ENCODE assay signal across 9 cellular contexts in the genomic region with DNA sequence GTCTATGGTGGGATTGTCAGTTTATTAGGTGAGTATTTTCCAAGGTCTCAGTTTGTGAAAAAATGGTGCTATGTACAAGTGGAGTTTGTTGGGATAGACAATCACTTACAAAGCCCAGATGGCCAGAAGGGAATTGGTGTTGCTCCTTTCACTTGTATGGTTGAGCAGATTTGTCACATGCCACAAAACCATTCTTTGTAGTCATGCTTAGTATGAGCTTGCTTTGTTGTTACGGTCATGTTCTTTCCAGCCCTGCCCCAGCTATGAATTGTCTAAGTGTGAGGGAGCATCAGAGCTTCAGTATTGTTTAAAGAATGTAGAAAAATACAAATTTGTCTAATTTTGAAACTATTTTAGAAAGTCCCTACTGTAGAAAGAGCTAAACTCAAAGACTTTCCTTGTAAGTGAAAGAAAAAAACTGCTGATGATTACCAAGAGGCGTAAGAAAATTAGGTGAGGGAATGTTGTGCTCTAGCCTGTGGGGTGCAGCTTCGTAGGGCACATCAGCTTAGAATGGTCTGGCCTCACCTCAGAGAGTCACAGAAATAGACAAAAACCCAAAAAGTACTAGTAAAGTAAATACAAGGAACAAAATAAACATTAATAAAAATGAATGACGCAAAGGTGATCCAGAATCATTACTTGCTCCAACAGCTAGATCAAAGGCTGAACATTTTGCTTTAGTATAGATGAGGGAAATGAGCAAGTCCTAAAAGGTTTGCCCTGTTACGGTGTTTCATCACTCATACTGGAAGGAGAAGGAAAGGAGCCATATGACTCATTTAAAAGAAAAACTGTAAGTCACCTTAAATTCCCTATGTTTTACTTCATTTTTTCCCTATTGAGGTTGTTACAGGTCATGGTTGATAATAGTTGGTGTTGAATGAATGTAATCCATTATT. TPM values are rescaled to one million over a fixed set of nuclear protein-coding genes. Genes with fewer than 3 reads are reported as not detected.
DNase-seq lines count a peak whose midpoint lies in the region; ATAC-seq, FAIRE-seq and TF ChIP-seq lines count a peak whose summit lies in the region.
"Had no signal": no experiment of that assay in that cellular context is flagged by ENCODE, and none has a peak within 500 bp of the region (broad histone marks: within the 10 kb centered on the region; RNA-seq: fewer than 3 reads in every experiment).

No MANE protein-coding gene starts in this region.

- no peak overlapping the region for H3K9ac ChIP-seq in K562 (ENCODE audit: insufficient read depth in 1 of 2, low read depth in 2 of 2, low read length in 2 of 2)
- H3K9ac ChIP-seq in mesendoderm (ENCODE audit: low read length), result no peak overlapping the region

- no peaks in the 10 kb centered on the region for H3K9me1 ChIP-seq in K562 (ENCODE audit: control insufficient read depth, insufficient read depth, low read length)

- no peak overlapping the region for H2AK5ac ChIP-seq in mesendoderm (ENCODE audit: low read length)

- POLR2A ChIA-PET in CD8-positive, alpha-beta T cell (lab: Charles Lee), result interaction anchor here (1.0 to 2.9 kb wide), 8 partner anchors 7 to 214 kb away, joined by 3 to 22 read pairs (median 4); a partner anchor contains a TSS
- POLR2A ChIA-PET in K562 (lab: Yijun Ruan, JAX) (interaction anchor here (1.1 to 3.5 kb wide), 9 partner anchors 10 to 211 kb away, joined by 3 to 13 read pairs (median 4); no protein-coding TSS in a partner anchor), Caco-2 (lab: Charles Lee) (no interaction called here)

- peak overlapping the region; percentile 51 for H3K56ac ChIP-seq in mesendoderm (ENCODE audit: low read length)

- intact Hi-C loops in CD8-positive, alpha-beta T cell (cut with DNase I, micrococcal nuclease), result loop anchor here in 1 of 2 experiments (5.0 kb wide), 1 partner anchor 208 kb away; no protein-coding TSS in a partner anchor
- intact Hi-C loops in K562 (cut with micrococcal nuclease) (no loop called here), Caco-2 (cut with micrococcal nuclease; ENCODE audit: unreplicated experiment) (loop anchor here (10.0 kb wide), 1 partner anchor 604 kb away; no protein-coding TSS in a partner anchor)

- no peak overlapping the region for H4K8ac ChIP-seq in mesendoderm (ENCODE audit: low read depth, low read length)

- peak overlapping the region; percentile 6 for H2BK15ac ChIP-seq in mesendoderm (replicated peaks; ENCODE audit: low read depth)

- no peak overlapping the region for H2BK120ac ChIP-seq in mesendoderm (ENCODE audit: low read depth, low read length)

- H3K4me1 Mint-ChIP-seq in CD8-positive, alpha-beta T cell (ENCODE audit: low read depth), result peaks cover 39% of the 10 kb centered on the region
- peaks cover 45% of the 10 kb centered on the region for H3K4me1 Mint-ChIP-seq in Caco-2 (ENCODE audit: low read depth, unreplicated experiment)

- no peak overlapping the region for H3K4me2 ChIP-seq in K562 (ENCODE audit: insufficient read depth, low read length)
- H3K4me2 ChIP-seq in mesendoderm (ENCODE audit: low read length), result no peak overlapping the region

- no peaks in the 10 kb centered on the region for H3K27me3 ChIP-seq in CD8-positive, alpha-beta T cell (ENCODE audit: insufficient read depth, low read length)
- H3K27me3 ChIP-seq in K562 (ENCODE audit: control insufficient read depth in 2 of 2, insufficient read depth in 2 of 2, low read length in 2 of 2), result no peaks in the 10 kb centered on the region
- H3K27me3 ChIP-seq in mesendoderm (ENCODE audit: insufficient read depth, low read length, poor library complexity), result no peaks in the 10 kb centered on the region
- no peaks in the 10 kb centered on the region for H3K27me3 ChIP-seq in Caco-2 (replicated peaks; ENCODE audit: control insufficient read depth, insufficient read depth, low read length)

- H3K18ac ChIP-seq in mesendoderm (ENCODE audit: low read length), result peak overlapping the region; percentile 65

- H3K27me3 Mint-ChIP-seq in CD8-positive, alpha-beta T cell (ENCODE audit: low read depth), result no peaks in the 10 kb centered on the region
- no peaks in the 10 kb centered on the region for H3K27me3 Mint-ChIP-seq in Caco-2 (ENCODE audit: insufficient read depth, unreplicated experiment)

- H4K5ac ChIP-seq in mesendoderm (ENCODE audit: low read length), result peak overlapping the region; percentile 14

- TF ChIP-seq RAD21 in K562 (CRISPR knock-in tag; conservative IDR thresholded peaks at IDR 0.05 in 1 of 2, IDR thresholded peaks at IDR 0.05 in 1 of 2), result no peak

- no peak for FAIRE-seq in K562 (lab: Jason Lieb, UNC)
- FAIRE-seq: islet of Langerhans had no signal

- H3K4ac ChIP-seq in mesendoderm (ENCODE audit: low read depth, low read length), result peak overlapping the region; percentile 70

- no peak for DNase-seq in CD8-positive, alpha-beta T cell
- DNase-seq in K562 (ENCODE audit: extremely low read depth in 1 of 4, low spot score in 3 of 4) (no peak), mesendoderm (no peak), COLO668 (lab: John Stamatoyannopoulos, UW; ENCODE audit: unreplicated experiment) (no peak), RPMI8226 (no peak), Kasumi-1 (lab: John Stamatoyannopoulos, UW) (no peak), Caco-2 (no peak)

- no peak overlapping the region for H3K4me3 ChIP-seq in CD8-positive, alpha-beta T cell (ENCODE audit: low read depth, low read length)
- H3K4me3 ChIP-seq in K562, result no peak overlapping the region
- H3K4me3 ChIP-seq in mesendoderm (ENCODE audit: low read length), result no peak overlapping the region
- no peak overlapping the region for H3K4me3 ChIP-seq in Caco-2 (ENCODE audit: low read depth, low read length)

- H3K27ac ChIP-seq in CD8-positive, alpha-beta T cell (ENCODE audit: low read depth, low read length), result peak overlapping the region; percentile 9
- H3K27ac ChIP-seq in K562 (ENCODE audit: extremely low read depth, low read depth, low read length) (no peak overlapping the region), mesendoderm (ENCODE audit: low read depth, low read length) (no peak overlapping the region)

- H3K27ac Mint-ChIP-seq in CD8-positive, alpha-beta T cell, result peak overlapping the region; percentile 87
- H3K27ac Mint-ChIP-seq in Caco-2 (ENCODE audit: unreplicated experiment), result no peak overlapping the region

- TF ChIP-seq POLR2A in K562 (conservative IDR thresholded peaks at IDR 0.05), result peak; percentile 54

- CTCF ChIA-PET in CD8-positive, alpha-beta T cell (lab: Charles Lee), result interaction anchor here (0.5 to 3.7 kb wide), 8 partner anchors 7 to 206 kb away, joined by 3 to 29 read pairs (median 4); no protein-coding TSS in a partner anchor
- CTCF ChIA-PET in K562 (lab: Yijun Ruan, JAX; ENCODE audit: low intra/inter-chr PET ratio), result no interaction called here
- CTCF ChIA-PET in Caco-2 (lab: Charles Lee), result interaction anchor here (2.1 kb wide), 1 partner anchor 135 kb away, joined by 6 read pairs; no protein-coding TSS in a partner anchor

- 97% methylated on average over 5 of the region's 5 CpGs for WGBS in K562 (ENCODE audit: insufficient coverage, low coverage, missing lambda C conversion rate)
- no CpG with 5 or more reads among the region's 5 CpGs for WGBS in mesendoderm (ENCODE audit: extremely low coverage, insufficient coverage, low lambda C conversion rate)

- in situ Hi-C loops in K562 (cut with MboI), result loop anchor here (10.0 kb wide), 1 partner anchor 524 kb away; no protein-coding TSS in a partner anchor

- ATAC-seq in CD8-positive, alpha-beta T cell, result no peak
- peak; percentile 56 for ATAC-seq in HG03196 (IDR thresholded peaks at IDR 0.05; ENCODE audit: unreplicated experiment)
- peak; percentile 13; the same call in 2 of the 3 replicates for ATAC-seq in K562

- BruUV-seq in K562 (replicated peaks; lab: Mats Ljungman, UMichigan) (no TSS peak), Caco-2 (replicated peaks; lab: Mats Ljungman, UMichigan) (no TSS peak)

- peaks cover 8% of the 10 kb centered on the region for H3K79me1 ChIP-seq in mesendoderm (ENCODE audit: low read length)

- no peak for TF ChIP-seq EP300 in K562 (IDR thresholded peaks at IDR 0.05; ENCODE audit: low read length)

- TF ChIP-seq CTCF in CD8-positive, alpha-beta T cell (IDR thresholded peaks at IDR 0.05), result no peak
- TF ChIP-seq CTCF in K562 (IDR thresholded peaks at IDR 0.05 in 2 of 3, conservative IDR thresholded peaks at IDR 0.05 in 1 of 3; ENCODE audit: insufficient read depth in 2 of 3, low read depth in 1 of 3, low read length in 3 of 3), result no peak
- no peak for TF ChIP-seq CTCF in Caco-2 (IDR thresholded peaks at IDR 0.05; ENCODE audit: insufficient read depth in 1 of 2, low read depth in 1 of 2, low read length in 1 of 2, severe bottlenecking in 1 of 2, unreplicated experiment in 1 of 2)

- H3K23ac ChIP-seq in mesendoderm (ENCODE audit: low read length), result no peak overlapping the region

- H3K36me3 ChIP-seq in CD8-positive, alpha-beta T cell (ENCODE audit: insufficient read depth, low read length), result no peaks in the 10 kb centered on the region
- H3K36me3 ChIP-seq in K562 (ENCODE audit: control insufficient read depth, insufficient read depth, low read length), result peaks cover 52% of the 10 kb centered on the region
- H3K36me3 ChIP-seq in mesendoderm (ENCODE audit: control insufficient read depth, insufficient read depth, low read length), result peaks cover 8% of the 10 kb centered on the region
- peaks cover 7% of the 10 kb centered on the region for H3K36me3 ChIP-seq in Caco-2 (ENCODE audit: control insufficient read depth, insufficient read depth, low read length)

- peak overlapping the region; percentile 12 for H3K4me3 Mint-ChIP-seq in CD8-positive, alpha-beta T cell
- no peak overlapping the region for H3K4me3 Mint-ChIP-seq in Caco-2 (ENCODE audit: unreplicated experiment)

- H3K9me3 ChIP-seq in CD8-positive, alpha-beta T cell (ENCODE audit: low read length), result no peaks in the 10 kb centered on the region
- H3K9me3 ChIP-seq in K562 (replicated peaks; ENCODE audit: control insufficient read depth, insufficient read depth, low read depth, low read length), result peaks cover 5% of the 10 kb centered on the region; the same call in 1 of the 2 replicates
- 0 out of 2 replicates have a peak, but pooled peaks cover 3% of the 10 kb centered on the region for H3K9me3 ChIP-seq in Caco-2

- H4K20me1 ChIP-seq in K562 (replicated peaks; ENCODE audit: control insufficient read depth, insufficient read depth, low read length), result peaks cover 5% of the 10 kb centered on the region; the same call in 1 of the 2 replicates

- no peak overlapping the region for H2AFZ ChIP-seq in K562 (ENCODE audit: low read depth, low read length)

- H3K4me1 ChIP-seq in CD8-positive, alpha-beta T cell (ENCODE audit: insufficient read depth, low read length), result peaks cover 5% of the 10 kb centered on the region
- H3K4me1 ChIP-seq in K562 (replicated peaks in 1 of 2; ENCODE audit: control insufficient read depth in 2 of 2, insufficient read depth in 2 of 2, low read length in 2 of 2) (peaks cover 0 to 2% of the 10 kb centered on the region in 2 experiments; a peak in 3 of 5 replicates), mesendoderm (ENCODE audit: control insufficient read depth, low read depth, low read length) (peaks cover 11% of the 10 kb centered on the region), Caco-2 (peaks cover 44% of the 10 kb centered on the region)

- H3K9me3 Mint-ChIP-seq in CD8-positive, alpha-beta T cell, result peaks cover 9% of the 10 kb centered on the region
- peaks cover 9% of the 10 kb centered on the region for H3K9me3 Mint-ChIP-seq in Caco-2 (ENCODE audit: unreplicated experiment)

- peaks cover 55% of the 10 kb centered on the region for H3K36me3 Mint-ChIP-seq in CD8-positive, alpha-beta T cell
- peaks cover 93% of the 10 kb centered on the region for H3K36me3 Mint-ChIP-seq in Caco-2 (ENCODE audit: insufficient read depth, unreplicated experiment)

- H2BK5ac ChIP-seq in mesendoderm (ENCODE audit: low read length), result no peak overlapping the region

- H3K79me2 ChIP-seq in K562 (ENCODE audit: control insufficient read depth, insufficient read depth, low read length) (peaks cover 52% of the 10 kb centered on the region), mesendoderm (ENCODE audit: control insufficient read depth, insufficient read depth, low read length) (peaks cover 29% of the 10 kb centered on the region)

RNA-seq across cellular contexts. Expression of a gene that starts 9.2 kb away (rescaled TPM):
- 10 to 100 TPM; 66.6 to 71.6 TPM for total RNA-seq in CD8-positive, alpha-beta T cell
- 63.6 and 121 TPM in 2 replicates for total RNA-seq in K562 (2011; cell fraction: chromatin; rRNA removed; ENCODE audit: low replicate concordance)
- 64.2 and 69.3 TPM in 2 replicates for total RNA-seq in K562 (2011; cell fraction: nucleolus; rRNA removed)
- total RNA-seq in K562 (2011; cell fraction: nucleoplasm; rRNA removed), result 73.3 and 83.1 TPM in 2 replicates
- 40.1 and 65.8 TPM in 2 replicates for total RNA-seq in K562 (2014; rRNA removed)
- 49.2 and 54.5 TPM in 2 replicates for total RNA-seq in K562 (2014; rRNA removed; fragmentation: Illumina TruSeq; extraction: Trizol)
- 43.5 and 47.9 TPM in 2 replicates for total RNA-seq in K562 (2015; rRNA removed; fragmentation: Illumina TruSeq; extraction: Trizol)
- total RNA-seq in K562 (2021), result 44.6 and 49.3 TPM in 2 replicates
- 55.5 and 56.3 TPM in 2 replicates for polyA plus RNA-seq in K562 (2011; rRNA removed)
- 68.0 and 84.8 TPM in 2 replicates for polyA plus RNA-seq in K562 (2011; cell fraction: cytosol; rRNA removed)
- 110 and 144 TPM in 2 replicates for polyA plus RNA-seq in K562 (2011; cell fraction: nucleus; rRNA removed)
- polyA plus RNA-seq in K562 (2012), result 43.2 and 67.0 TPM in 2 replicates
- polyA plus RNA-seq in K562 (2014; fragmentation: Illumina TruSeq; extraction: Trizol), result 60.9 and 77.7 TPM in 2 replicates
- 10 to 100 TPM; 16.1 to 18.0 TPM for polyA plus RNA-seq in K562 (2014; fragmentation: Nextera tagmentation; extraction: Ambion mirVana)
- polyA plus RNA-seq in K562 (2014; rRNA removed), result 40.6 and 43.7 TPM in 2 replicates
- 62.8 and 65.0 TPM in 2 replicates for polyA minus RNA-seq in K562 (2011; rRNA and poly(A)+ RNA removed)
- polyA minus RNA-seq in K562 (2011; cell fraction: cytosol; rRNA and poly(A)+ RNA removed), result 20.3 and 31.7 TPM in 2 replicates
- polyA minus RNA-seq in K562 (2011; cell fraction: nucleus; rRNA and poly(A)+ RNA removed), result 54.0 and 105 TPM in 2 replicates
- 147 TPM for polyA plus RNA-seq in mesendoderm (2013, experiment 1 of 2)
- polyA plus RNA-seq in mesendoderm (2013, experiment 2 of 2), result 153 TPM
- total RNA-seq in Caco-2 (2022), result 103 and 107 TPM in 2 replicates
